1 cellular context compared by ENCODE assay signal in genomic region chr1:222654849-222655248, GRCh38.
A peak's percentile ranks its signal among the peaks of the same experiment; 100 is the strongest.
TF ChIP-seq lines count a peak whose summit lies in the region.

No MANE protein-coding gene starts in this region.

TF ChIP-seq in GM12878, 131 proteins besides CTCF, POLR2A, EP300 and RAD21 (continued from another document and continues in another):
- no peak for TF ChIP-seq SREBF1 (IDR thresholded peaks at IDR 0.05; ENCODE audit: low read length)
- peak; percentile 70 for TF ChIP-seq BCL11A (IDR thresholded peaks at IDR 0.05; ENCODE audit: low read depth, low read length)
- TF ChIP-seq ASH2L (IDR thresholded peaks at IDR 0.05; ENCODE audit: borderline replicate concordance, low read depth), result 0 out of 2 replicates have a peak, but pooled peaks have one; percentile 44
- TF ChIP-seq JUNB (IDR thresholded peaks at IDR 0.05), result peak; percentile 80
- TF ChIP-seq TBL1XR1 (IDR thresholded peaks at IDR 0.05; ENCODE audit: low read depth, low read length), result peak; percentile 68; the same call in 1 of the 2 replicates
- no peak for TF ChIP-seq GATAD2B (conservative IDR thresholded peaks at IDR 0.05; ENCODE audit: low read depth)
- no peak for TF ChIP-seq NRF1 (conservative IDR thresholded peaks at IDR 0.05; ENCODE audit: low read depth, low read length)
- no peak for TF ChIP-seq CHD2 (IDR thresholded peaks at IDR 0.05; ENCODE audit: borderline replicate concordance, low read depth, low read length)
- no peak for TF ChIP-seq E2F8 (IDR thresholded peaks at IDR 0.05; ENCODE audit: low read depth, partially characterized antibody)
- TF ChIP-seq SREBF2 (IDR thresholded peaks at IDR 0.05; ENCODE audit: low read length), result no peak
- TF ChIP-seq IRF4 (IDR thresholded peaks at IDR 0.05; ENCODE audit: low read depth, low read length), result peak; percentile 74; the same call in 1 of the 2 replicates
- no peak for TF ChIP-seq HSF1 (IDR thresholded peaks at IDR 0.05; ENCODE audit: low read depth, low read length)
- TF ChIP-seq TARDBP (IDR thresholded peaks at IDR 0.05; ENCODE audit: borderline replicate concordance), result no peak
- TF ChIP-seq HDAC2 (IDR thresholded peaks at IDR 0.05), result no peak
- TF ChIP-seq NFIC (IDR thresholded peaks at IDR 0.05; ENCODE audit: low read depth, low read length), result peak; percentile 95
- TF ChIP-seq MXI1 (IDR thresholded peaks at IDR 0.05; ENCODE audit: low read depth, low read length), result peak; percentile 67; the same call in 1 of the 2 replicates
- no peak for TF ChIP-seq ZBTB11 (CRISPR knock-in tag; IDR thresholded peaks at IDR 0.05)
- no peak for TF ChIP-seq ZNF687 (IDR thresholded peaks at IDR 0.05)
- TF ChIP-seq CBFB (IDR thresholded peaks at IDR 0.05; ENCODE audit: low read depth), result peak; percentile 94
- TF ChIP-seq REST (IDR thresholded peaks at IDR 0.05; ENCODE audit: low read depth, low read length), result 0 out of 2 replicates have a peak, but pooled peaks have one; percentile 22
- no peak for TF ChIP-seq PML (IDR thresholded peaks at IDR 0.05; ENCODE audit: low read length)
- TF ChIP-seq MEF2A (IDR thresholded peaks at IDR 0.05; ENCODE audit: insufficient read depth, low read depth, low read length), result peak; percentile 47; the same call in 1 of the 2 replicates
- peak; percentile 81 for TF ChIP-seq EED (IDR thresholded peaks at IDR 0.05; ENCODE audit: low read depth)
- no peak for TF ChIP-seq ZNF384 (IDR thresholded peaks at IDR 0.05; ENCODE audit: borderline replicate concordance, low read depth, low read length)
- TF ChIP-seq EZH2 (IDR thresholded peaks at IDR 0.05; ENCODE audit: borderline replicate concordance, control insufficient read depth, low read depth, low read length), result no peak
- 0 out of 2 replicates have a peak, but pooled peaks have one; percentile 49 for TF ChIP-seq MLLT1 (IDR thresholded peaks at IDR 0.05)
- TF ChIP-seq SKIL (IDR thresholded peaks at IDR 0.05; ENCODE audit: low read depth, poor library complexity, severe bottlenecking), result peak; percentile 94
- no peak for TF ChIP-seq NFYA (IDR thresholded peaks at IDR 0.05; ENCODE audit: borderline replicate concordance, low read depth, low read length)
- TF ChIP-seq ZNF622 (IDR thresholded peaks at IDR 0.05), result no peak
- no peak for TF ChIP-seq SMAD1 (IDR thresholded peaks at IDR 0.05; ENCODE audit: low read depth, partially characterized antibody)
- TF ChIP-seq SMC3 (IDR thresholded peaks at IDR 0.05; ENCODE audit: borderline replicate concordance, low read length), result peak; percentile 49; the same call in 1 of the 2 replicates
- TF ChIP-seq ATF3 (IDR thresholded peaks at IDR 0.05; ENCODE audit: borderline replicate concordance, extremely low read depth, low read depth, low read length), result no peak
- TF ChIP-seq CHD1 (IDR thresholded peaks at IDR 0.05; ENCODE audit: low read depth, low read length), result no peak
- TF ChIP-seq IKZF1 (conservative IDR thresholded peaks at IDR 0.05), result peak; percentile 59; the same call in 1 of the 2 replicates
- no peak for TF ChIP-seq ZSCAN29 (IDR thresholded peaks at IDR 0.05)
- peak; percentile 98 for TF ChIP-seq ATF2 (IDR thresholded peaks at IDR 0.05; ENCODE audit: low read length)
- no peak; the same call in 1 of the 2 replicates for TF ChIP-seq DPF2 (IDR thresholded peaks at IDR 0.05)
- no peak for TF ChIP-seq ZNF24 (IDR thresholded peaks at IDR 0.05)
- no peak for TF ChIP-seq KLF5 (IDR thresholded peaks at IDR 0.05; ENCODE audit: partially characterized antibody)
- TF ChIP-seq HCFC1 (IDR thresholded peaks at IDR 0.05; ENCODE audit: low read length), result no peak
- peak; percentile 98 for TF ChIP-seq ATF7 (IDR thresholded peaks at IDR 0.05; ENCODE audit: low read depth)
